ENCODE assay signal across 3 cellular contexts in the genomic region with DNA sequence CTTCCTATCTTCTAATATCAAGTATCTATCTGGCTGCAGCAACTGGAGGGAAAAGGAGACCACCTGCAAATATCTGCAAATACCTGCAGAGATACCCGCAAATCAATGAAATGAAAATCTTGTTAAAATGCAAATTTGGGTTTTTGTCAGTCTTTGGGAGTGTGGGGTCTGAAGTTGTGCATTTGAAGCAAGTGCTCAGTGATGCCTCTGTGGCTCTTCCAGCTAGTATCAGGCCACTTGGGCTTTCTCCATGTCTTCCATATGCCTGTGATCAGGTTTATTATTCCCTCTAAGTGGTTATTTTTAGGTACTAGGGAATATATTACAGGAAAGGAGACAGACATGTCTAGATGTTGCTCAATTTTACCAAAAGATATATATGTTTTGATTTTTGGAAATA.
"Had no signal": no experiment of that assay in that cellular context is flagged by ENCODE, and none has a peak within 500 bp of the region (broad histone marks: within the 10 kb centered on the region; RNA-seq: fewer than 3 reads in every experiment).

No MANE protein-coding gene starts in this region.

- H3K4me3 ChIP-seq: GM12878 had no signal

- DNase-seq: GDM1, GF-D8 had no signal

- ATAC-seq: GM12878 had no signal
